1 cellular context compared by ENCODE assay signal in the genomic region with DNA sequence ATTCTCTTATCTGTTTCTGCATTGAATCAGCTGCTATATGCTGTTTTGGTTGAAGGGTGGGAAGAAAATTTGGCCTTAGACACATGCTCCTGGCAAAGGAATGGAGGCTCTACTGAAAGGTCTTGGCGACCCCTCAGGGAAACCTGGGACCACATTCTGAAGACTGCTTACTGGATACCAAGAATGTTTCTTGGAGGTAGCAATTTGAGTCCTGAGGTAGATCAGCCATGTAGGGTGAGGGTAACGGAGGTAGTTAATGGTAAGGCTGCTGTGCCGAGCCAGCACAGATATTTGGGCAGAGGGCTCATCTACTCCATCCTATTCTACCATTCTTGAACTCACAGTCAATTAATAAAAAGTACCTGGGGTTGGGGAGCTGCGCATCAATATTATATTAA.
TF ChIP-seq lines count a peak whose summit lies in the region.

No MANE protein-coding gene starts in this region.

TF ChIP-seq in GM23338, 12 proteins besides CTCF, POLR2A, EP300 and RAD21 (continued from another document):
- TF ChIP-seq, protein P1, sequence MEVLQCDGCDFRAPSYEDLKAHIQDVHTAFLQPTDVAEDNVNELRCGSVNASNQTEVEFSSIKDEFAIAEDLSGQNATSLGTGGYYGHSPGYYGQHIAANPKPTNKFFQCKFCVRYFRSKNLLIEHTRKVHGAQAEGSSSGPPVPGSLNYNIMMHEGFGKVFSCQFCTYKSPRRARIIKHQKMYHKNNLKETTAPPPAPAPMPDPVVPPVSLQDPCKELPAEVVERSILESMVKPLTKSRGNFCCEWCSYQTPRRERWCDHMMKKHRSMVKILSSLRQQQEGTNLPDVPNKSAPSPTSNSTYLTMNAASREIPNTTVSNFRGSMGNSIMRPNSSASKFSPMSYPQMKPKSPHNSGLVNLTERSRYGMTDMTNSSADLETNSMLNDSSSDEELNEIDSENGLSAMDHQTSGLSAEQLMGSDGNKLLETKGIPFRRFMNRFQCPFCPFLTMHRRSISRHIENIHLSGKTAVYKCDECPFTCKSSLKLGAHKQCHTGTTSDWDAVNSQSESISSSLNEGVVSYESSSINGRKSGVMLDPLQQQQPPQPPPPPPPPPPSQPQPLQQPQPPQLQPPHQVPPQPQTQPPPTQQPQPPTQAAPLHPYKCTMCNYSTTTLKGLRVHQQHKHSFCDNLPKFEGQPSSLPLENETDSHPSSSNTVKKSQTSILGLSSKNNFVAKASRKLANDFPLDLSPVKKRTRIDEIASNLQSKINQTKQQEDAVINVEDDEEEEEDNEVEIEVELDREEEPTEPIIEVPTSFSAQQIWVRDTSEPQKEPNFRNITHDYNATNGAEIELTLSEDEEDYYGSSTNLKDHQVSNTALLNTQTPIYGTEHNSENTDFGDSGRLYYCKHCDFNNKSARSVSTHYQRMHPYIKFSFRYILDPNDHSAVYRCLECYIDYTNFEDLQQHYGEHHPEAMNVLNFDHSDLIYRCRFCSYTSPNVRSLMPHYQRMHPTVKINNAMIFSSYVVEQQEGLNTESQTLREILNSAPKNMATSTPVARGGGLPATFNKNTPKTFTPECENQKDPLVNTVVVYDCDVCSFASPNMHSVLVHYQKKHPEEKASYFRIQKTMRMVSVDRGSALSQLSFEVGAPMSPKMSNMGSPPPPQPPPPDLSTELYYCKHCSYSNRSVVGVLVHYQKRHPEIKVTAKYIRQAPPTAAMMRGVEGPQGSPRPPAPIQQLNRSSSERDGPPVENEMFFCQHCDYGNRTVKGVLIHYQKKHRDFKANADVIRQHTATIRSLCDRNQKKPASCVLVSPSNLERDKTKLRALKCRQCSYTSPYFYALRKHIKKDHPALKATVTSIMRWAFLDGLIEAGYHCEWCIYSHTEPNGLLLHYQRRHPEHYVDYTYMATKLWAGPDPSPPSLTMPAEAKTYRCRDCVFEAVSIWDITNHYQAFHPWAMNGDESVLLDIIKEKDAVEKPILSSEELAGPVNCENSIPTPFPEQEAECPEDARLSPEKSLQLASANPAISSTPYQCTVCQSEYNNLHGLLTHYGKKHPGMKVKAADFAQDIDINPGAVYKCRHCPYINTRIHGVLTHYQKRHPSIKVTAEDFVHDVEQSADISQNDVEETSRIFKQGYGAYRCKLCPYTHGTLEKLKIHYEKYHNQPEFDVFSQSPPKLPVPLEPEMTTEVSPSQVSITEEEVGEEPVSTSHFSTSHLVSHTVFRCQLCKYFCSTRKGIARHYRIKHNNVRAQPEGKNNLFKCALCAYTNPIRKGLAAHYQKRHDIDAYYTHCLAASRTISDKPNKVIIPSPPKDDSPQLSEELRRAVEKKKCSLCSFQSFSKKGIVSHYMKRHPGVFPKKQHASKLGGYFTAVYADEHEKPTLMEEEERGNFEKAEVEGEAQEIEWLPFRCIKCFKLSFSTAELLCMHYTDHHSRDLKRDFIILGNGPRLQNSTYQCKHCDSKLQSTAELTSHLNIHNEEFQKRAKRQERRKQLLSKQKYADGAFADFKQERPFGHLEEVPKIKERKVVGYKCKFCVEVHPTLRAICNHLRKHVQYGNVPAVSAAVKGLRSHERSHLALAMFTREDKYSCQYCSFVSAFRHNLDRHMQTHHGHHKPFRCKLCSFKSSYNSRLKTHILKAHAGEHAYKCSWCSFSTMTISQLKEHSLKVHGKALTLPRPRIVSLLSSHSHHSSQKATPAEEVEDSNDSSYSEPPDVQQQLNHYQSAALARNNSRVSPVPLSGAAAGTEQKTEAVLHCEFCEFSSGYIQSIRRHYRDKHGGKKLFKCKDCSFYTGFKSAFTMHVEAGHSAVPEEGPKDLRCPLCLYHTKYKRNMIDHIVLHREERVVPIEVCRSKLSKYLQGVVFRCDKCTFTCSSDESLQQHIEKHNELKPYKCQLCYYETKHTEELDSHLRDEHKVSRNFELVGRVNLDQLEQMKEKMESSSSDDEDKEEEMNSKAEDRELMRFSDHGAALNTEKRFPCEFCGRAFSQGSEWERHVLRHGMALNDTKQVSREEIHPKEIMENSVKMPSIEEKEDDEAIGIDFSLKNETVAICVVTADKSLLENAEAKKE (CRISPR knock-in tag; IDR thresholded peaks at IDR 0.05), result no peak
- TF ChIP-seq EZH2 (IDR thresholded peaks at IDR 0.05; ENCODE audit: low read depth, unreplicated experiment) (no peak), ETS1 (IDR thresholded peaks at IDR 0.05) (no peak), ZNF114 (CRISPR knock-in tag; IDR thresholded peaks at IDR 0.05) (no peak), ZNF331 (CRISPR knock-in tag; IDR thresholded peaks at IDR 0.05; ENCODE audit: low read depth) (no peak), JUNB (IDR thresholded peaks at IDR 0.05; ENCODE audit: unreplicated experiment) (no peak)
